ENCODE assay signal across 2 cellular contexts in genomic region chr18:77092104-77093066, GRCh38.
TF ChIP-seq lines count a peak whose summit lies in the region.

No MANE protein-coding gene starts in this region.

TF ChIP-seq in H1, 55 proteins besides CTCF, POLR2A, EP300 and RAD21:
- TF ChIP-seq YY1 (IDR thresholded peaks at IDR 0.05; ENCODE audit: low read depth, low read length) (no peak), GABPA (IDR thresholded peaks at IDR 0.05; ENCODE audit: borderline replicate concordance, insufficient read depth, low read length) (no peak), KDM1A (IDR thresholded peaks at IDR 0.05; ENCODE audit: borderline replicate concordance, low read length) (no peak), ATF2 (IDR thresholded peaks at IDR 0.05; ENCODE audit: low read length) (no peak)
TF ChIP-seq in H1: peak in this region for 0.

TF ChIP-seq in SK-N-SH treated with all-trans-retinoic acid at 6 μM for 48 hours, 23 proteins besides CTCF, POLR2A, EP300 and RAD21:
- no peak for TF ChIP-seq RARB (CRISPR knock-in tag; IDR thresholded peaks at IDR 0.05)
- TF ChIP-seq ZC3H10 (CRISPR knock-in tag; IDR thresholded peaks at IDR 0.05): no peak
- no peak for TF ChIP-seq GLIS3 (CRISPR knock-in tag; IDR thresholded peaks at IDR 0.05)
- no peak for TF ChIP-seq TOX (CRISPR knock-in tag; IDR thresholded peaks at IDR 0.05; ENCODE audit: borderline replicate concordance)
- no peak for TF ChIP-seq ZNF8 (CRISPR knock-in tag; IDR thresholded peaks at IDR 0.05)
- no peak for TF ChIP-seq ESRRG (CRISPR knock-in tag; IDR thresholded peaks at IDR 0.05)
- no peak for TF ChIP-seq BACH2 (CRISPR knock-in tag; IDR thresholded peaks at IDR 0.05; ENCODE audit: borderline replicate concordance)
- TF ChIP-seq, protein P1, sequence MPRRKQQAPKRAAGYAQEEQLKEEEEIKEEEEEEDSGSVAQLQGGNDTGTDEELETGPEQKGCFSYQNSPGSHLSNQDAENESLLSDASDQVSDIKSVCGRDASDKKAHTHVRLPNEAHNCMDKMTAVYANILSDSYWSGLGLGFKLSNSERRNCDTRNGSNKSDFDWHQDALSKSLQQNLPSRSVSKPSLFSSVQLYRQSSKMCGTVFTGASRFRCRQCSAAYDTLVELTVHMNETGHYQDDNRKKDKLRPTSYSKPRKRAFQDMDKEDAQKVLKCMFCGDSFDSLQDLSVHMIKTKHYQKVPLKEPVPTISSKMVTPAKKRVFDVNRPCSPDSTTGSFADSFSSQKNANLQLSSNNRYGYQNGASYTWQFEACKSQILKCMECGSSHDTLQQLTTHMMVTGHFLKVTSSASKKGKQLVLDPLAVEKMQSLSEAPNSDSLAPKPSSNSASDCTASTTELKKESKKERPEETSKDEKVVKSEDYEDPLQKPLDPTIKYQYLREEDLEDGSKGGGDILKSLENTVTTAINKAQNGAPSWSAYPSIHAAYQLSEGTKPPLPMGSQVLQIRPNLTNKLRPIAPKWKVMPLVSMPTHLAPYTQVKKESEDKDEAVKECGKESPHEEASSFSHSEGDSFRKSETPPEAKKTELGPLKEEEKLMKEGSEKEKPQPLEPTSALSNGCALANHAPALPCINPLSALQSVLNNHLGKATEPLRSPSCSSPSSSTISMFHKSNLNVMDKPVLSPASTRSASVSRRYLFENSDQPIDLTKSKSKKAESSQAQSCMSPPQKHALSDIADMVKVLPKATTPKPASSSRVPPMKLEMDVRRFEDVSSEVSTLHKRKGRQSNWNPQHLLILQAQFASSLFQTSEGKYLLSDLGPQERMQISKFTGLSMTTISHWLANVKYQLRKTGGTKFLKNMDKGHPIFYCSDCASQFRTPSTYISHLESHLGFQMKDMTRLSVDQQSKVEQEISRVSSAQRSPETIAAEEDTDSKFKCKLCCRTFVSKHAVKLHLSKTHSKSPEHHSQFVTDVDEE (CRISPR knock-in tag; IDR thresholded peaks at IDR 0.05): no peak
- TF ChIP-seq ZNF70 (CRISPR knock-in tag; IDR thresholded peaks at IDR 0.05): no peak
- no peak for TF ChIP-seq ZNF565 (CRISPR knock-in tag; conservative IDR thresholded peaks at IDR 0.05; ENCODE audit: low read depth)
- no peak for TF ChIP-seq ARNTL (CRISPR knock-in tag; IDR thresholded peaks at IDR 0.05; ENCODE audit: borderline replicate concordance, low read depth)
- TF ChIP-seq, protein P2, sequence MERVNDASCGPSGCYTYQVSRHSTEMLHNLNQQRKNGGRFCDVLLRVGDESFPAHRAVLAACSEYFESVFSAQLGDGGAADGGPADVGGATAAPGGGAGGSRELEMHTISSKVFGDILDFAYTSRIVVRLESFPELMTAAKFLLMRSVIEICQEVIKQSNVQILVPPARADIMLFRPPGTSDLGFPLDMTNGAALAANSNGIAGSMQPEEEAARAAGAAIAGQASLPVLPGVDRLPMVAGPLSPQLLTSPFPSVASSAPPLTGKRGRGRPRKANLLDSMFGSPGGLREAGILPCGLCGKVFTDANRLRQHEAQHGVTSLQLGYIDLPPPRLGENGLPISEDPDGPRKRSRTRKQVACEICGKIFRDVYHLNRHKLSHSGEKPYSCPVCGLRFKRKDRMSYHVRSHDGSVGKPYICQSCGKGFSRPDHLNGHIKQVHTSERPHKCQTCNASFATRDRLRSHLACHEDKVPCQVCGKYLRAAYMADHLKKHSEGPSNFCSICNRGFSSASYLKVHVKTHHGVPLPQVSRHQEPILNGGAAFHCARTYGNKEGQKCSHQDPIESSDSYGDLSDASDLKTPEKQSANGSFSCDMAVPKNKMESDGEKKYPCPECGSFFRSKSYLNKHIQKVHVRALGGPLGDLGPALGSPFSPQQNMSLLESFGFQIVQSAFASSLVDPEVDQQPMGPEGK (CRISPR knock-in tag; IDR thresholded peaks at IDR 0.05; ENCODE audit: borderline replicate concordance): no peak
- no peak for TF ChIP-seq PPARA (CRISPR knock-in tag; IDR thresholded peaks at IDR 0.05; ENCODE audit: borderline replicate concordance)
- TF ChIP-seq, protein P3, sequence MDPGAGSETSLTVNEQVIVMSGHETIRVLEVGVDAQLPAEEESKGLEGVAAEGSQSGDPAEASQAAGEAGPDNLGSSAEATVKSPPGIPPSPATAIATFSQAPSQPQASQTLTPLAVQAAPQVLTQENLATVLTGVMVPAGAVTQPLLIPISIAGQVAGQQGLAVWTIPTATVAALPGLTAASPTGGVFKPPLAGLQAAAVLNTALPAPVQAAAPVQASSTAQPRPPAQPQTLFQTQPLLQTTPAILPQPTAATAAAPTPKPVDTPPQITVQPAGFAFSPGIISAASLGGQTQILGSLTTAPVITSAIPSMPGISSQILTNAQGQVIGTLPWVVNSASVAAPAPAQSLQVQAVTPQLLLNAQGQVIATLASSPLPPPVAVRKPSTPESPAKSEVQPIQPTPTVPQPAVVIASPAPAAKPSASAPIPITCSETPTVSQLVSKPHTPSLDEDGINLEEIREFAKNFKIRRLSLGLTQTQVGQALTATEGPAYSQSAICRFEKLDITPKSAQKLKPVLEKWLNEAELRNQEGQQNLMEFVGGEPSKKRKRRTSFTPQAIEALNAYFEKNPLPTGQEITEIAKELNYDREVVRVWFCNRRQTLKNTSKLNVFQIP (CRISPR knock-in tag; IDR thresholded peaks at IDR 0.05; ENCODE audit: borderline replicate concordance, low read depth): no peak
- TF ChIP-seq, protein P4, sequence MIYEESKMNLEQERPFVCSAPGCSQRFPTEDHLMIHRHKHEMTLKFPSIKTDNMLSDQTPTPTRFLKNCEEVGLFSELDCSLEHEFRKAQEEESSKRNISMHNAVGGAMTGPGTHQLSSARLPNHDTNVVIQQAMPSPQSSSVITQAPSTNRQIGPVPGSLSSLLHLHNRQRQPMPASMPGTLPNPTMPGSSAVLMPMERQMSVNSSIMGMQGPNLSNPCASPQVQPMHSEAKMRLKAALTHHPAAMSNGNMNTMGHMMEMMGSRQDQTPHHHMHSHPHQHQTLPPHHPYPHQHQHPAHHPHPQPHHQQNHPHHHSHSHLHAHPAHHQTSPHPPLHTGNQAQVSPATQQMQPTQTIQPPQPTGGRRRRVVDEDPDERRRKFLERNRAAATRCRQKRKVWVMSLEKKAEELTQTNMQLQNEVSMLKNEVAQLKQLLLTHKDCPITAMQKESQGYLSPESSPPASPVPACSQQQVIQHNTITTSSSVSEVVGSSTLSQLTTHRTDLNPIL (CRISPR knock-in tag; IDR thresholded peaks at IDR 0.05; ENCODE audit: low read depth): no peak
- no peak for TF ChIP-seq CSDC2 (CRISPR knock-in tag; IDR thresholded peaks at IDR 0.05)
- no peak for TF ChIP-seq OSR1 (CRISPR knock-in tag; IDR thresholded peaks at IDR 0.05)
- no peak for TF ChIP-seq ZFP3 (CRISPR knock-in tag; IDR thresholded peaks at IDR 0.05)
- TF ChIP-seq ZFP30 (CRISPR knock-in tag; IDR thresholded peaks at IDR 0.05): no peak
- no peak for TF ChIP-seq SNAI2 (CRISPR knock-in tag; IDR thresholded peaks at IDR 0.05)
